26 cellular contexts compared by ENCODE assay signal in the genomic region with DNA sequence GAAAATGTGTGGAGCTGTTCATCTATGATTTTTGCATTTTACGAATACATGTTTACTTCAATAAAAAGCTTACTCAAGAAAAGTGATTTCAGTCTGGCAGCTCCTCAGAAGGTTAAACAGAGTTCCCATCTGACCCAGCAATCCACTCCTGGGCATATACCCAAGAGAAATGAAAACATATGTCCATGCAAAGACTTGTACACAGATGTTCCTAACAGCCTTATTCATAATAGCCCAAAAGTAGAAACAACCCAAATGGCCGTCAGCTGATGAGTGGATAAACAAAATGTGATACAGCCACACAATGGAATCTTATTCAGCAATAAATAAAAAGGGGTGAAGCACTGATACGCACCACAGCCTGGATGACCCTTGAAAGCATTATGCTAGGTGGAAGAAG. TPM values are rescaled to one million over a fixed set of nuclear protein-coding genes. Genes with fewer than 3 reads are reported as not detected.
DNase-seq lines count a peak whose midpoint lies in the region; ATAC-seq, FAIRE-seq and TF ChIP-seq lines count a peak whose summit lies in the region.
"Had no signal": no experiment of that assay in that cellular context is flagged by ENCODE, and none has a peak within 500 bp of the region (broad histone marks: within the 10 kb centered on the region; RNA-seq: fewer than 3 reads in every experiment).

No MANE protein-coding gene starts in this region.

- H3K4me1 ChIP-seq in K562 (replicated peaks in 1 of 2; ENCODE audit: control insufficient read depth in 2 of 2, insufficient read depth in 2 of 2, low read length in 2 of 2) (peaks cover 32 to 57% of the 10 kb centered on the region in 2 experiments), transverse colon (peaks cover 0 to 18% (median 0%) of the 10 kb centered on the region in 4 donors)

- intact Hi-C loops in K562 (cut with micrococcal nuclease) = loop anchor here (2.0 kb wide), 1 partner anchor 19 kb away; no protein-coding TSS in a partner anchor
- intact Hi-C loops in transverse colon (cut with DNase I; ENCODE audit: low total_unique reads) = no loop called here

- no peaks in the 10 kb centered on the region; a peak in 1 of 5 replicates for H3K27me3 ChIP-seq in K562 (ENCODE audit: control insufficient read depth in 2 of 2, insufficient read depth in 2 of 2, low read length in 2 of 2)
- no peaks in the 10 kb centered on the region for H3K27me3 ChIP-seq in transverse colon
- H3K27me3 ChIP-seq: esophagus muscularis mucosa, hepatocyte had no signal

- POLR2A ChIA-PET in K562 (lab: Yijun Ruan, JAX) = interaction anchor here (1.5 kb wide), 1 partner anchor 17 kb away, joined by 3 read pairs; no protein-coding TSS in a partner anchor

- TF ChIP-seq POLR2A in K562 (conservative IDR thresholded peaks at IDR 0.05) (no peak), transverse colon (IDR thresholded peaks at IDR 0.05) (no peak)

- WGBS in K562 (ENCODE audit: insufficient coverage, low coverage, missing lambda C conversion rate) = 61% methylated on average over 3 of the region's 3 CpGs
- 47 to 59% methylated on average over 3 of the region's 3 CpGs for WGBS in transverse colon (ENCODE audit: low coverage in 1 of 2), 2 donors

- H3K36me3 ChIP-seq in K562 (ENCODE audit: control insufficient read depth, insufficient read depth, low read length) (no peaks in the 10 kb centered on the region), transverse colon (no peaks in the 10 kb centered on the region)
- H3K36me3 ChIP-seq: esophagus muscularis mucosa, stomach had no signal

- TF ChIP-seq EP300 in K562 (IDR thresholded peaks at IDR 0.05; ENCODE audit: low read length) (no peak), transverse colon (IDR thresholded peaks at IDR 0.05; ENCODE audit: low read depth) (no peak)

- DNase-seq in NCI-H446 treated with DMSO at 0.1 percent for 48 hours (lab: John Stamatoyannopoulos, UW) (peak; percentile 2), NCI-H446 (lab: John Stamatoyannopoulos, UW) (no peak), K562 (ENCODE audit: extremely low read depth in 1 of 4, low spot score in 3 of 4) (no peak), fibroblast of villous mesenchyme (ENCODE audit: low read depth) (peak; percentile 67), superior temporal gyrus (ENCODE audit: extremely low spot score) (peak; percentile 65), transverse colon (no peak), medulla oblongata (ENCODE audit: extremely low spot score) (no peak)
- DNase-seq: activated CD4-positive, alpha-beta T cell treated with anti-CD3 and anti-CD28 coated beads, Interleukin-2, amount 50 U/mL, for 4 hours; activated gamma-delta T cell; GF-D8; H9; islet precursor cell; naive B cell; NCI-H187; NCI-H510A treated with DMSO at 0.1 percent for 48 hours; small intestine; stimulated activated CD4-positive, alpha-beta T cell treated with anti-CD3 and anti-CD28 coated beads, Interleukin-4, amount 100 ng/mL, for 1 hour; stomach had no signal

- no TSS peak for BruUV-seq in K562 (replicated peaks; lab: Mats Ljungman, UMichigan)

- ATAC-seq in K562 (no peak), GM21360 (IDR thresholded peaks at IDR 0.05; ENCODE audit: unreplicated experiment) (no peak)

- H3K4me3 ChIP-seq in K562 (no peak overlapping the region), fibroblast of villous mesenchyme (ENCODE audit: low read depth, low read length) (no peak overlapping the region), transverse colon (no peak overlapping the region)
- H3K4me3 ChIP-seq: esophagus muscularis mucosa, hepatocyte, stomach had no signal

- TF ChIP-seq CTCF in K562 (IDR thresholded peaks at IDR 0.05 in 2 of 3, conservative IDR thresholded peaks at IDR 0.05 in 1 of 3; ENCODE audit: insufficient read depth in 2 of 3, low read depth in 1 of 3, low read length in 3 of 3) (no peak), fibroblast of villous mesenchyme (IDR thresholded peaks at IDR 0.05; ENCODE audit: insufficient read depth, low read depth, low read length) (no peak), transverse colon (IDR thresholded peaks at IDR 0.05) (no peak)

- no peaks in the 10 kb centered on the region for H3K79me2 ChIP-seq in K562 (ENCODE audit: control insufficient read depth, insufficient read depth, low read length)
- H3K79me2 ChIP-seq: hepatocyte had no signal

- peak overlapping the region; percentile 48; the same call in 1 of the 3 replicates for H3K27ac ChIP-seq in K562 (ENCODE audit: extremely low read depth, low read depth, low read length)
- no peak overlapping the region for H3K27ac ChIP-seq in transverse colon
- H3K27ac ChIP-seq: esophagus muscularis mucosa, hepatocyte, VCaP had no signal

- no peaks in the 10 kb centered on the region for H3K9me1 ChIP-seq in K562 (ENCODE audit: control insufficient read depth, insufficient read depth, low read length)

- no peak for TF ChIP-seq RAD21 in K562 (CRISPR knock-in tag; conservative IDR thresholded peaks at IDR 0.05 in 1 of 2, IDR thresholded peaks at IDR 0.05 in 1 of 2)

- H3K9me3 ChIP-seq in K562 (replicated peaks; ENCODE audit: control insufficient read depth, insufficient read depth, low read depth, low read length) (no peaks in the 10 kb centered on the region), transverse colon (no peaks in the 10 kb centered on the region)
- H3K9me3 ChIP-seq: esophagus muscularis mucosa, stomach had no signal

- H4K20me1 ChIP-seq in K562 (replicated peaks; ENCODE audit: control insufficient read depth, insufficient read depth, low read length) = no peaks in the 10 kb centered on the region

- H2AFZ ChIP-seq in K562 (ENCODE audit: low read depth, low read length) = no peak overlapping the region
- H2AFZ ChIP-seq: hepatocyte had no signal

- H3K4me2 ChIP-seq in K562 (ENCODE audit: insufficient read depth, low read length) = peak overlapping the region; percentile 21
- H3K4me2 ChIP-seq: hepatocyte had no signal

- CTCF ChIA-PET in K562 (lab: Yijun Ruan, JAX; ENCODE audit: low intra/inter-chr PET ratio) = no interaction called here

- no peak for FAIRE-seq in K562 (lab: Jason Lieb, UNC)
- FAIRE-seq: A204.1, GM12892, small intestine, urothelium cell line had no signal

- in situ Hi-C loops in K562 (cut with MboI) (loop anchor here (10.0 to 25.0 kb wide), 3 partner anchors 947 to 1585 kb away; partner anchors contain the start of gene MSL3), transverse colon (cut with MboI; ENCODE audit: low pct_ligation_motif_present in 1 of 4, low pct_unique_long_range_greater_than_20kb in 1 of 4, low sequenced_read_pairs in 3 of 4) (loop anchor here (25.0 kb wide), 5 partner anchors 435 to 1360 kb away; partner anchors contain the start of genes MID1 (in 3 of the 4) and HCCS (in 1 of the 4))

- H3K9ac ChIP-seq in K562 (ENCODE audit: insufficient read depth in 1 of 2, low read depth in 2 of 2, low read length in 2 of 2) = no peak overlapping the region

TF ChIP-seq in K562, 482 proteins besides CTCF, POLR2A, EP300 and RAD21 (continues in another document):
- TF ChIP-seq CBX2 (IDR thresholded peaks at IDR 0.05; ENCODE audit: insufficient read depth, low read length, poor library complexity, severe bottlenecking) (no peak), SREBF2 (CRISPR knock-in tag; IDR thresholded peaks at IDR 0.05) (no peak), RBFOX2 (IDR thresholded peaks at IDR 0.05; ENCODE audit: low read depth, low read length) (no peak), CREB1 (IDR thresholded peaks at IDR 0.05) (no peak), CREB1 (CRISPR knock-in tag; IDR thresholded peaks at IDR 0.05) (no peak), ZNF551 (CRISPR knock-in tag; IDR thresholded peaks at IDR 0.05) (no peak)
- TF ChIP-seq, protein P1, sequence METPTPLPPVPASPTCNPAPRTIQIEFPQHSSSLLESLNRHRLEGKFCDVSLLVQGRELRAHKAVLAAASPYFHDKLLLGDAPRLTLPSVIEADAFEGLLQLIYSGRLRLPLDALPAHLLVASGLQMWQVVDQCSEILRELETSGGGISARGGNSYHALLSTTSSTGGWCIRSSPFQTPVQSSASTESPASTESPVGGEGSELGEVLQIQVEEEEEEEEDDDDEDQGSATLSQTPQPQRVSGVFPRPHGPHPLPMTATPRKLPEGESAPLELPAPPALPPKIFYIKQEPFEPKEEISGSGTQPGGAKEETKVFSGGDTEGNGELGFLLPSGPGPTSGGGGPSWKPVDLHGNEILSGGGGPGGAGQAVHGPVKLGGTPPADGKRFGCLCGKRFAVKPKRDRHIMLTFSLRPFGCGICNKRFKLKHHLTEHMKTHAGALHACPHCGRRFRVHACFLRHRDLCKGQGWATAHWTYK (CRISPR knock-in tag; IDR thresholded peaks at IDR 0.05) = no peak
- TF ChIP-seq, protein P2, sequence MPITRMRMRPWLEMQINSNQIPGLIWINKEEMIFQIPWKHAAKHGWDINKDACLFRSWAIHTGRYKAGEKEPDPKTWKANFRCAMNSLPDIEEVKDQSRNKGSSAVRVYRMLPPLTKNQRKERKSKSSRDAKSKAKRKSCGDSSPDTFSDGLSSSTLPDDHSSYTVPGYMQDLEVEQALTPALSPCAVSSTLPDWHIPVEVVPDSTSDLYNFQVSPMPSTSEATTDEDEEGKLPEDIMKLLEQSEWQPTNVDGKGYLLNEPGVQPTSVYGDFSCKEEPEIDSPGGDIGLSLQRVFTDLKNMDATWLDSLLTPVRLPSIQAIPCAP (CRISPR knock-in tag; IDR thresholded peaks at IDR 0.05; ENCODE audit: borderline replicate concordance) = no peak

RNA-seq across cellular contexts. Expression of gene CLCN4, which starts 20.8 kb away (rescaled TPM):
- 0.28 TPM in 1 of 2 replicates, not detected in the other for total RNA-seq in K562 (2011; cell fraction: chromatin; rRNA removed; ENCODE audit: low replicate concordance)
- 0.26 and 0.83 TPM in 2 replicates for total RNA-seq in K562 (2011; cell fraction: nucleolus; rRNA removed)
- 0.23 and 0.37 TPM in 2 replicates for total RNA-seq in K562 (2011; cell fraction: nucleoplasm; rRNA removed)
- total RNA-seq in K562 (2014; rRNA removed) (0.05 and 0.12 TPM in 2 replicates), K562 (2014; rRNA removed; fragmentation: Illumina TruSeq; extraction: Trizol) (0.06 and 0.11 TPM in 2 replicates), K562 (2015; rRNA removed; fragmentation: Illumina TruSeq; extraction: Trizol) (0.04 and 0.11 TPM in 2 replicates), K562 (2021) (0.11 TPM in 2 replicates), fibroblast of villous mesenchyme (1.3 and 2.3 TPM in 2 replicates), transverse colon (1 to 10 TPM in 1 of 4 donors, under 1 TPM in 1, not detected in 2; 0.79 to 1.1 TPM)
- polyA plus RNA-seq in K562 (2011; rRNA removed) (0.01 and 0.08 TPM in 2 replicates), K562 (2014; fragmentation: Illumina TruSeq; extraction: Trizol) (0.09 and 0.11 TPM in 2 replicates), K562 (2014; fragmentation: Nextera tagmentation; extraction: Ambion mirVana) (under 1 TPM; 0.03 to 0.24 TPM), K562 (2014; rRNA removed) (0.08 TPM in 1 of 2 replicates, not detected in the other)
- 0.03 and 0.38 TPM in 2 replicates for polyA plus RNA-seq in K562 (2011; cell fraction: cytosol; rRNA removed)
- polyA plus RNA-seq in K562 (2011; cell fraction: nucleus; rRNA removed) = 0.03 and 0.13 TPM in 2 replicates
- 0.16 and 0.26 TPM in 2 replicates for polyA plus RNA-seq in K562 (2012)
- polyA minus RNA-seq in K562 (2011; rRNA and poly(A)+ RNA removed) = 0.12 and 0.46 TPM in 2 replicates
- 0.10 TPM in 1 of 2 replicates, not detected in the other for polyA minus RNA-seq in K562 (2011; cell fraction: cytosol; rRNA and poly(A)+ RNA removed)
- polyA minus RNA-seq in K562 (2011; cell fraction: nucleus; rRNA and poly(A)+ RNA removed) = under 0.01 and 0.11 TPM in 2 replicates
- total RNA-seq: T-helper 1 cell treated with Interleukin-12 subunit alpha and Interleukin-12 subunit beta and Interleukin-4 antibody, amounts not matched to agents 30 ng/mL and 1 ng/mL, for 36 hours had no signal

Comparison
In these comparisons a context has a peak if more than half of its experiments do, and no peak if none do; other contexts are left out.
1. DNase-seq: peak in NCI-H446 treated with DMSO at 0.1 percent for 48 hours (single experiment), fibroblast of villous mesenchyme (single experiment) and superior temporal gyrus (single experiment); none in NCI-H446 (0 of 2), K562 (0 of 4), transverse colon (single experiment) and medulla oblongata (single experiment).